ENCODE assay signal across 14 cellular contexts in genomic region chr2:127945281-127945680, GRCh38. TPM values are rescaled to one million over a fixed set of nuclear protein-coding genes. Genes with fewer than 3 reads are reported as not detected.
A peak's percentile ranks its signal among the peaks of the same experiment; 100 is the strongest.
DNase-seq lines count a peak whose midpoint lies in the region; ATAC-seq lines count a peak whose summit lies in the region.
"Had no signal": no experiment of that assay in that cellular context is flagged by ENCODE, and none has a peak within 500 bp of the region (broad histone marks: within the 10 kb centered on the region; RNA-seq: fewer than 3 reads in every experiment).

No MANE protein-coding gene starts in this region.

- no peaks in the 10 kb centered on the region for H3K27me3 Mint-ChIP-seq in activated naive CD4-positive, alpha-beta T cell treated with anti-CD3 and anti-CD28 coated beads, Interleukin-2, amount 50 U/mL, for 24 hours
- no peaks in the 10 kb centered on the region for H3K27me3 Mint-ChIP-seq in memory B cell
- H3K27me3 Mint-ChIP-seq: B cell; CD4-positive, alpha-beta T cell had no signal

- no peak for ATAC-seq in memory B cell (ENCODE audit: low read depth)
- ATAC-seq: A549; CD8-positive, alpha-beta T cell; GM12878 had no signal

- H3K27ac Mint-ChIP-seq in activated naive CD4-positive, alpha-beta T cell treated with anti-CD3 and anti-CD28 coated beads, Interleukin-2, amount 50 U/mL, for 24 hours, result peak overlapping the region; percentile 35
- peak overlapping the region; percentile 69 for H3K27ac Mint-ChIP-seq in memory B cell
- H3K27ac Mint-ChIP-seq: B cell; CD4-positive, alpha-beta T cell; CD8-positive, alpha-beta T cell had no signal

- peaks cover 16% of the 10 kb centered on the region for H3K36me3 Mint-ChIP-seq in activated naive CD4-positive, alpha-beta T cell treated with anti-CD3 and anti-CD28 coated beads, Interleukin-2, amount 50 U/mL, for 24 hours
- peaks cover 37% of the 10 kb centered on the region for H3K36me3 Mint-ChIP-seq in memory B cell

- no peak overlapping the region for H3K4me3 Mint-ChIP-seq in activated naive CD4-positive, alpha-beta T cell treated with anti-CD3 and anti-CD28 coated beads, Interleukin-2, amount 50 U/mL, for 24 hours
- H3K4me3 Mint-ChIP-seq in memory B cell, result no peak overlapping the region
- H3K4me3 Mint-ChIP-seq: B cell; CD4-positive, alpha-beta T cell; CD8-positive, alpha-beta T cell had no signal

- H3K4me1 Mint-ChIP-seq in activated naive CD4-positive, alpha-beta T cell treated with anti-CD3 and anti-CD28 coated beads, Interleukin-2, amount 50 U/mL, for 24 hours, result no peaks in the 10 kb centered on the region
- peaks cover 3% of the 10 kb centered on the region for H3K4me1 Mint-ChIP-seq in memory B cell

- DNase-seq in activated naive CD4-positive, alpha-beta T cell (lab: John Stamatoyannopoulos, UW), result no peak
- DNase-seq in dermis blood vessel endothelial cell (peak; percentile 58), memory B cell (ENCODE audit: low spot score in 2 of 2) (no peak), GDM1 (lab: John Stamatoyannopoulos, UW) (no peak)
- DNase-seq: AML-193; Caco-2; Calu3; CD4-positive, alpha-beta T cell; CD8-positive, alpha-beta T cell; DMS79 treated with DMSO at 0.1 percent for 48 hours had no signal

- H3K9me3 Mint-ChIP-seq in activated naive CD4-positive, alpha-beta T cell treated with anti-CD3 and anti-CD28 coated beads, Interleukin-2, amount 50 U/mL, for 24 hours, result no peaks in the 10 kb centered on the region
- H3K9me3 Mint-ChIP-seq in memory B cell, result no peaks in the 10 kb centered on the region
- H3K9me3 Mint-ChIP-seq: CD4-positive, alpha-beta T cell; CD8-positive, alpha-beta T cell had no signal

RNA-seq across cellular contexts. Expression of gene AMMECR1L, which starts 59.5 kb away (rescaled TPM):
- total RNA-seq in dermis blood vessel endothelial cell, result 20.1 and 20.6 TPM in 2 replicates
